8 cellular contexts compared by ENCODE assay signal in the genomic region with DNA sequence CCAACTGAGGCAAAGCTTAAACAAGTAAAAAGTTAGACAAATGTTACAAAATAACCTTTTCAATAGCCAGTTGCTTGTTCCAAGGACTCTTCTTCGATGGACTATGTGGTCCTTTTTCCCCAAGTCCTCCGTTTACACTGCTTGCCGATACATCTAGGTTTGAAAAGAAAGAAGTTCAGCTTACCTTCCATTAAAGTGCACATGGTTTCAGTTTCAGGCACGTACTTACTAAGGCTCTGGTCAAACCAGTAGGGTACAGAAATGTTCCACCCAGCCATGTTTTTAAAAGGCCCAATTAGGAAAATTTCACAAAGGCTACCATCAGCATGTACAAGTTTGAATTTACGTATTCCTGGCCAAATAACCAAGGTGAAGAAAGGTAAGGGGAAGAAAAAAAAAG. TPM values are rescaled to one million over a fixed set of nuclear protein-coding genes. Genes with fewer than 3 reads are reported as not detected.
DNase-seq lines count a peak whose midpoint lies in the region; ATAC-seq and TF ChIP-seq lines count a peak whose summit lies in the region.

No MANE protein-coding gene starts in this region.

- H3K36me3 ChIP-seq in colonic mucosa: no peaks in the 10 kb centered on the region

- H3K27ac Mint-ChIP-seq in natural killer cell: peak overlapping the region; percentile 99 to 100

- no peaks in the 10 kb centered on the region for H3K9me3 ChIP-seq in colonic mucosa

- intact Hi-C loops in colonic mucosa (cut with DNase I): no loop called here
- intact Hi-C loops in natural killer cell (cut with micrococcal nuclease): loop anchor here (1.0 to 10.0 kb wide), 2 partner anchors 8 to 470 kb away; a partner anchor contains a TSS

- peak overlapping the region; percentile 99 for H3K4me3 ChIP-seq in GM12864 (ENCODE audit: low read depth, low read length)
- H3K4me3 ChIP-seq in NB4 (ENCODE audit: low read depth, low read length): peak overlapping the region; percentile 100
- peak overlapping the region; percentile 79 for H3K4me3 ChIP-seq in colonic mucosa

- H3K4me1 ChIP-seq in colonic mucosa: peaks cover 4% of the 10 kb centered on the region

- no peaks in the 10 kb centered on the region for H3K27me3 Mint-ChIP-seq in natural killer cell (ENCODE audit: low read depth in 2 of 2)

- H3K36me3 Mint-ChIP-seq in natural killer cell: peaks cover 29% of the 10 kb centered on the region

- peak overlapping the region; percentile 94 for H3K4me3 Mint-ChIP-seq in natural killer cell

- no peaks in the 10 kb centered on the region for H3K9me3 Mint-ChIP-seq in natural killer cell

- ATAC-seq in natural killer cell: no peak
- no peak for ATAC-seq in GM18861 (IDR thresholded peaks at IDR 0.05; ENCODE audit: unreplicated experiment)

- H3K4me1 Mint-ChIP-seq in natural killer cell: peaks cover 53 to 61% of the 10 kb centered on the region in 2 donors

- DNase-seq in GM12864 (ENCODE audit: low read depth): no peak
- DNase-seq in NB4 (ENCODE audit: low read depth): peak; percentile 66
- no peak for DNase-seq in colonic mucosa
- DNase-seq in natural killer cell: no peak
- no peak for DNase-seq in caudate nucleus (lab: John Stamatoyannopoulos, UW)
- no peak for DNase-seq in NCI-H446 treated with DMSO at 0.1 percent for 48 hours (lab: John Stamatoyannopoulos, UW)
- no peak for DNase-seq in NCI-H510A (lab: John Stamatoyannopoulos, UW)

- peak overlapping the region in 1 of 2 donors; percentile 91 for H3K9ac ChIP-seq in colonic mucosa (ENCODE audit: low read depth in 2 of 2, low read length in 2 of 2)

- H3K27ac ChIP-seq in colonic mucosa (peak overlapping the region; percentile 100), caudate nucleus (ENCODE audit: low read depth, low read length) (no peak overlapping the region)

- TF ChIP-seq CTCF in GM12864 (IDR thresholded peaks at IDR 0.05; ENCODE audit: low read depth, low read length, missing control alignments) (no peak), NB4 (IDR thresholded peaks at IDR 0.05; ENCODE audit: low read depth, low read length) (no peak), colonic mucosa (IDR thresholded peaks at IDR 0.05) (no peak), natural killer cell (IDR thresholded peaks at IDR 0.05) (no peak)

- H3K27me3 ChIP-seq in colonic mucosa: no peaks in the 10 kb centered on the region

- no peak for TF ChIP-seq POLR2A in NB4 (IDR thresholded peaks at IDR 0.05; ENCODE audit: extremely low read depth, insufficient read length)

RNA-seq across cellular contexts. Expression of a gene that starts 2.1 kb away (rescaled TPM):
- total RNA-seq in colonic mucosa: 100 to 1,000 TPM; 163 to 300 TPM
- 100 to 1,000 TPM; 402 to 548 (median 503) TPM for total RNA-seq in natural killer cell

RNA-seq across cellular contexts. Expression of a gene that starts 2.9 kb away (rescaled TPM):
- 10 to 100 TPM; 24.9 to 38.9 TPM for total RNA-seq in colonic mucosa
- total RNA-seq in natural killer cell: 10 to 100 TPM; 32.7 to 44.0 (median 33.9) TPM

RNA-seq across cellular contexts. Expression of a gene that starts 8.4 kb away (rescaled TPM):
- total RNA-seq in colonic mucosa (10 to 100 TPM; 21.7 to 29.7 TPM), natural killer cell (10 to 100 TPM; 31.9 to 57.7 (median 34.2) TPM)

RNA-seq across cellular contexts. Expression of a gene that starts 8.6 kb away (rescaled TPM):
- total RNA-seq in colonic mucosa: 10 to 100 TPM; 38.6 to 41.6 TPM
- 100 to 1,000 TPM; 169 to 257 (median 195) TPM for total RNA-seq in natural killer cell

RNA-seq across cellular contexts. Expression of a gene that starts 24.2 kb away (rescaled TPM):
- 10 to 100 TPM; 20.3 to 39.3 TPM for total RNA-seq in colonic mucosa
- total RNA-seq in natural killer cell: 10 to 100 TPM; 31.6 to 47.6 (median 46.5) TPM
